Comparison of ENCODE assay signal across 7 cellular contexts in genomic region chr14:45201908-45202307, GRCh38. TPM values are rescaled to one million over a fixed set of nuclear protein-coding genes. Genes with fewer than 3 reads are reported as not detected.
DNase-seq lines count a peak whose midpoint lies in the region; ATAC-seq and TF ChIP-seq lines count a peak whose summit lies in the region.

No MANE protein-coding gene starts in this region.

- no peaks in the 10 kb centered on the region for H3K9me3 Mint-ChIP-seq in activated naive CD8-positive, alpha-beta T cell (ENCODE audit: low read depth)
- H3K9me3 Mint-ChIP-seq in naive B cell = no peaks in the 10 kb centered on the region
- no peaks in the 10 kb centered on the region for H3K9me3 Mint-ChIP-seq in immature natural killer cell

- peak; percentile 88 for DNase-seq in Jurkat, Clone E6-1 (ENCODE audit: low read depth, low spot score)
- DNase-seq in naive B cell = no peak
- DNase-seq in activated gamma-delta T cell treated with Interleukin-2 at 50 U/mL for 16 hours = no peak
- no peak for DNase-seq in immature natural killer cell

- no peak overlapping the region for H3K4me3 Mint-ChIP-seq in activated naive CD8-positive, alpha-beta T cell
- H3K4me3 Mint-ChIP-seq in naive B cell = no peak overlapping the region
- H3K4me3 Mint-ChIP-seq in immature natural killer cell = no peak overlapping the region

- H3K27me3 Mint-ChIP-seq in activated naive CD8-positive, alpha-beta T cell = no peaks in the 10 kb centered on the region
- H3K27me3 Mint-ChIP-seq in naive B cell (no peaks in the 10 kb centered on the region), immature natural killer cell (ENCODE audit: low read depth in 3 of 3) (peaks cover 0 to 1% (median 0%) of the 10 kb centered on the region in 3 donors)

- peaks cover 8% of the 10 kb centered on the region for H3K36me3 Mint-ChIP-seq in activated naive CD8-positive, alpha-beta T cell
- peaks cover 7 to 14% of the 10 kb centered on the region in 2 donors for H3K36me3 Mint-ChIP-seq in naive B cell
- H3K36me3 Mint-ChIP-seq in immature natural killer cell = peaks cover 3 to 24% (median 10%) of the 10 kb centered on the region in 3 donors

- peak overlapping the region; percentile 38 for H3K27ac Mint-ChIP-seq in activated naive CD8-positive, alpha-beta T cell
- H3K27ac Mint-ChIP-seq in naive B cell = peak overlapping the region in 2 of 6 donors; percentile 16 to 48
- H3K27ac Mint-ChIP-seq in immature natural killer cell = peak overlapping the region in 3 of 6 donors; percentile 17 to 53 (median 50)

- ATAC-seq in GM21529 (IDR thresholded peaks at IDR 0.05; ENCODE audit: unreplicated experiment) (peak; percentile 77), naive B cell (ENCODE audit: low read depth in 2 of 2) (peak; percentile 41 to 45)

- peaks cover 2% of the 10 kb centered on the region for H3K4me1 Mint-ChIP-seq in activated naive CD8-positive, alpha-beta T cell (ENCODE audit: low read depth)
- peaks cover 0 to under 1% (median 0%) of the 10 kb centered on the region in 3 donors for H3K4me1 Mint-ChIP-seq in naive B cell
- H3K4me1 Mint-ChIP-seq in immature natural killer cell = peaks cover 0 to 10% of the 10 kb centered on the region in 2 donors

- TF ChIP-seq CTCF in GM12872 (IDR thresholded peaks at IDR 0.05; ENCODE audit: insufficient read depth, low read depth, low read length) = peak; percentile 32

- H3K4me3 ChIP-seq in Jurkat, Clone E6-1 (ENCODE audit: low read length) = no peak overlapping the region

RNA-seq across cellular contexts. Expression of gene MIS18BP1, which starts 51.1 kb away (rescaled TPM):
- 27.1 TPM for polyA plus RNA-seq in Jurkat, Clone E6-1 (2012; ENCODE audit: insufficient read depth, insufficient read length)
- polyA plus RNA-seq in naive B cell (ENCODE audit: low read depth in 6 of 6) (10 to 100 TPM; 44.5 to 85.3 (median 75.8) TPM), immature natural killer cell (10 to 100 TPM in 2 of 3 donors, 1 to 10 TPM in 1; 9.7 to 31.9 (median 22.4) TPM)
